In genomic region chr1:182633657-182634281, GRCh38 we compare ENCODE assay signal across 11 cellular contexts. TPM values are rescaled to one million over a fixed set of nuclear protein-coding genes. Genes with fewer than 3 reads are reported as not detected.
DNase-seq lines count a peak whose midpoint lies in the region; ATAC-seq and TF ChIP-seq lines count a peak whose summit lies in the region.
"Had no signal": no experiment of that assay in that cellular context is flagged by ENCODE, and none has a peak within 500 bp of the region (broad histone marks: within the 10 kb centered on the region; RNA-seq: fewer than 3 reads in every experiment).

No MANE protein-coding gene starts in this region.

- no peak overlapping the region for H3K27ac Mint-ChIP-seq in immature natural killer cell
- H3K27ac Mint-ChIP-seq: CD8-positive, alpha-beta T cell had no signal

- no peaks in the 10 kb centered on the region for H3K9me2 ChIP-seq in OCI-LY1 (ENCODE audit: low read depth, low read length)

- no peaks in the 10 kb centered on the region for H3K9me3 Mint-ChIP-seq in immature natural killer cell
- H3K9me3 Mint-ChIP-seq: CD8-positive, alpha-beta T cell had no signal

- TF ChIP-seq CTCF in OCI-LY1 (IDR thresholded peaks at IDR 0.05; ENCODE audit: low read length) (no peak), RWPE1 (conservative IDR thresholded peaks at IDR 0.05; ENCODE audit: low read depth) (no peak)

- peak overlapping the region; percentile 56 for H3K4me3 ChIP-seq in OCI-LY1 (ENCODE audit: low read depth, low read length, poor library complexity, severe bottlenecking)

- H3F3A ChIP-seq in OCI-LY1 (ENCODE audit: insufficient read depth, low read length) = no peaks in the 10 kb centered on the region

- no peak overlapping the region for H3K4me3 Mint-ChIP-seq in immature natural killer cell
- H3K4me3 Mint-ChIP-seq: CD8-positive, alpha-beta T cell had no signal

- peak; percentile 85 for DNase-seq in DMS153 treated with DMSO at 0.1 percent for 48 hours (lab: John Stamatoyannopoulos, UW; ENCODE audit: unreplicated experiment)
- peak; percentile 87 for DNase-seq in NCI-H1417 treated with DMSO at 0.1 percent for 48 hours (lab: John Stamatoyannopoulos, UW)
- peak; percentile 81 for DNase-seq in left kidney (ENCODE audit: low read depth, low spot score)
- no peak for DNase-seq in immature natural killer cell
- no peak for DNase-seq in HT-29 (ENCODE audit: low spot score)
- no peak for DNase-seq in RWPE1 (ENCODE audit: low spot score)
- DNase-seq: CD8-positive, alpha-beta T cell; nucleus accumbens had no signal

- POLR2A ChIA-PET in RWPE1 (lab: Yijun Ruan, JAX; ENCODE audit: low non-redundant PET) = no interaction called here

- no peak for ATAC-seq in HG02852 (IDR thresholded peaks at IDR 0.05; ENCODE audit: unreplicated experiment)
- ATAC-seq: CD8-positive, alpha-beta T cell had no signal

- H3K9me3 ChIP-seq in OCI-LY1 (ENCODE audit: low read length) = no peaks in the 10 kb centered on the region

- H3K4me2 ChIP-seq in OCI-LY1 (ENCODE audit: low read length) = peak overlapping the region; percentile 74

- H3K4me1 Mint-ChIP-seq in immature natural killer cell = peaks cover 25 to 36% of the 10 kb centered on the region in 2 donors

- H3K9ac ChIP-seq in OCI-LY1 (ENCODE audit: low read length) = peak overlapping the region; percentile 76

- peaks cover 65% of the 10 kb centered on the region for H3K4me1 ChIP-seq in OCI-LY1 (ENCODE audit: insufficient read depth, low read length, severe bottlenecking)

- CTCF ChIA-PET in RWPE1 (lab: Yijun Ruan, JAX) = interaction anchor here (0.7 kb wide), 1 partner anchor 37 kb away, joined by 3 read pairs; no protein-coding TSS in a partner anchor

- H3K36me3 ChIP-seq in OCI-LY1 (ENCODE audit: insufficient read depth, low read length) = no peaks in the 10 kb centered on the region

- no peaks in the 10 kb centered on the region for H4K20me1 ChIP-seq in OCI-LY1 (ENCODE audit: insufficient read depth, low read length)

- H3K27me3 ChIP-seq in OCI-LY1 (ENCODE audit: insufficient read depth, low read length) = no peaks in the 10 kb centered on the region

- H3K36me3 Mint-ChIP-seq in immature natural killer cell = no peaks in the 10 kb centered on the region
- H3K36me3 Mint-ChIP-seq: CD8-positive, alpha-beta T cell had no signal

- no peaks in the 10 kb centered on the region for H3K79me2 ChIP-seq in OCI-LY1 (ENCODE audit: insufficient read depth, low read length)

- H3K27ac ChIP-seq in OCI-LY1 (ENCODE audit: low read depth, low read length, poor library complexity, severe bottlenecking) = peak overlapping the region; percentile 88
- H3K27ac ChIP-seq in RWPE1 = no peak overlapping the region

- H2AFZ ChIP-seq in OCI-LY1 (ENCODE audit: low read length) = no peak overlapping the region

- H3K27me3 Mint-ChIP-seq in immature natural killer cell (ENCODE audit: low read depth in 3 of 3) = peaks cover 16 to 27% (median 17%) of the 10 kb centered on the region in 3 donors

RNA-seq across cellular contexts. Expression of gene RGS16, which starts 29.6 kb away (rescaled TPM):
- polyA plus RNA-seq in immature natural killer cell = under 1 TPM; 0.21 to 0.50 (median 0.48) TPM
- 3.1 and 5.1 TPM in 2 replicates for total RNA-seq in HT-29 (2014; rRNA removed; shearing (Covaris generic))

RNA-seq across cellular contexts. Expression of gene RNASEL, which starts 44.7 kb away (rescaled TPM):
- 1 to 10 TPM; 2.0 to 5.7 (median 2.8) TPM for polyA plus RNA-seq in immature natural killer cell
- 1.6 and 1.9 TPM in 2 replicates for total RNA-seq in HT-29 (2014; rRNA removed; shearing (Covaris generic))

RNA-seq across cellular contexts. Expression of gene RGS8, which starts 50.6 kb away (rescaled TPM):
- polyA plus RNA-seq in immature natural killer cell = not detected
- not detected in 2 replicates for total RNA-seq in HT-29 (2014; rRNA removed; shearing (Covaris generic))
- total RNA-seq: CD8-positive, alpha-beta T cell; epithelial cell of proximal tubule had no signal

Comparison
In these comparisons a context has a peak if more than half of its experiments do, and no peak if none do; other contexts are left out.
1. DNase-seq: peak in DMS153 treated with DMSO at 0.1 percent for 48 hours (single experiment), NCI-H1417 treated with DMSO at 0.1 percent for 48 hours (single experiment) and left kidney (single experiment); none in immature natural killer cell (0 of 3), HT-29 (single experiment) and RWPE1 (single experiment).